In the genomic region with DNA sequence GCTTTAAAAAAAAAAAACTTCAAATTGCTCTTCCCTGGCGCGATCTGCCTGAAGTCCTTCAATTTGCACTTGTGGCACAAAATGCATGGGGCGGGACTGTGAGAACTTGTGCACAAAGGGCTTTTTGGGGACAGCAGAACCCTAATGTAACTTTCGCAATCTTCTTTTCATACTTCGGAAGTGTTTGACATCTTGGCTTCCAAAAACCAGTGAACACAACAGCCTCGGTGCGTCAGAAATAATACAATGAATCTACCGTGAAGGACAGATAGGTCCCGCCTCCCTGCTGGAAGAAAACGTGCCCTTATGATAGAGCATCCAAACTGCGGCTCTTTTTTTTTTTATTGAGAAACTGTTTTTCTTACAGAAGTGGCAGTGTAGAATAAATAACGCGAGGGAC, we compare ENCODE assay signal across 18 cellular contexts. TPM values are rescaled to one million over a fixed set of nuclear protein-coding genes. Genes with fewer than 3 reads are reported as not detected.
A peak's percentile ranks its signal among the peaks of the same experiment; 100 is the strongest.
DNase-seq lines count a peak whose midpoint lies in the region; ATAC-seq and TF ChIP-seq lines count a peak whose summit lies in the region.
"Had no signal": no experiment of that assay in that cellular context is flagged by ENCODE, and none has a peak within 500 bp of the region (broad histone marks: within the 10 kb centered on the region; RNA-seq: fewer than 3 reads in every experiment).

No MANE protein-coding gene starts in this region.

- no peak for ATAC-seq in activated naive CD4-positive, alpha-beta T cell treated with anti-CD3 and anti-CD28 coated beads, Interleukin-2, amount 50 U/mL, for 72 hours
- no peak for ATAC-seq in HG02642 (IDR thresholded peaks at IDR 0.05; ENCODE audit: poor library complexity, unreplicated experiment)
- no peak for ATAC-seq in GM21447 (IDR thresholded peaks at IDR 0.05; ENCODE audit: unreplicated experiment)
- ATAC-seq: stimulated activated effector memory CD8-positive, alpha-beta T cell treated with anti-CD3 and anti-CD28 coated beads, Interleukin-12 subunit alpha, Interleukin-12 subunit beta, amount 100 ng/mL, for 72 hours had no signal

- H3K4me3 ChIP-seq in testis = no peak overlapping the region

- peaks cover 78% of the 10 kb centered on the region for H3K4me1 Mint-ChIP-seq in activated naive CD4-positive, alpha-beta T cell treated with anti-CD3 and anti-CD28 coated beads, Interleukin-2, amount 50 U/mL, for 24 hours

- no peaks in the 10 kb centered on the region for H3K27me3 ChIP-seq in testis

- intact Hi-C loops in testis (cut with DNase I; ENCODE audit: low total_unique reads) = no loop called here

- peak overlapping the region; percentile 17 for H3K27ac Mint-ChIP-seq in activated naive CD4-positive, alpha-beta T cell treated with anti-CD3 and anti-CD28 coated beads, Interleukin-2, amount 50 U/mL, for 24 hours
- no peak overlapping the region for H3K27ac Mint-ChIP-seq in activated naive CD4-positive, alpha-beta T cell treated with anti-CD3 and anti-CD28 coated beads, Interleukin-2, amount 50 U/mL, for 72 hours
- H3K27ac Mint-ChIP-seq: memory B cell; stimulated activated effector memory CD8-positive, alpha-beta T cell treated with anti-CD3 and anti-CD28 coated beads, Interleukin-12 subunit alpha, Interleukin-12 subunit beta, amount 100 ng/mL, for 72 hours had no signal

- H3K4me1 ChIP-seq in testis = peaks cover 33% of the 10 kb centered on the region

- peaks cover 1% of the 10 kb centered on the region for H3K36me3 Mint-ChIP-seq in activated naive CD4-positive, alpha-beta T cell treated with anti-CD3 and anti-CD28 coated beads, Interleukin-2, amount 50 U/mL, for 24 hours
- H3K36me3 Mint-ChIP-seq in activated naive CD4-positive, alpha-beta T cell treated with anti-CD3 and anti-CD28 coated beads, Interleukin-2, amount 50 U/mL, for 72 hours = peaks cover 13 to 22% of the 10 kb centered on the region in 2 donors

- H3K9me3 Mint-ChIP-seq in activated naive CD4-positive, alpha-beta T cell treated with anti-CD3 and anti-CD28 coated beads, Interleukin-2, amount 50 U/mL, for 24 hours = no peaks in the 10 kb centered on the region
- H3K9me3 Mint-ChIP-seq in activated naive CD4-positive, alpha-beta T cell treated with anti-CD3 and anti-CD28 coated beads, Interleukin-2, amount 50 U/mL, for 72 hours = no peaks in the 10 kb centered on the region
- H3K9me3 Mint-ChIP-seq: memory B cell; stimulated activated effector memory CD8-positive, alpha-beta T cell treated with anti-CD3 and anti-CD28 coated beads, Interleukin-12 subunit alpha, Interleukin-12 subunit beta, amount 100 ng/mL, for 72 hours had no signal

- DNase-seq in activated naive CD4-positive, alpha-beta T cell treated with anti-CD3 and anti-CD28 coated beads, Interleukin-2, amount 50 U/mL, for 72 hours (ENCODE audit: low spot score in 2 of 2) = no peak
- peak; percentile 81 for DNase-seq in NOMO-1 treated with DMSO at 0.1 percent for 48 hours (lab: John Stamatoyannopoulos, UW; ENCODE audit: unreplicated experiment)
- DNase-seq in globus pallidus (ENCODE audit: low spot score) = peak; percentile 20
- DNase-seq in testis = peak; percentile 57
- DNase-seq in putamen (ENCODE audit: low spot score) = no peak
- DNase-seq: activated CD4-positive, alpha-beta T cell treated with anti-CD3 and anti-CD28 coated beads for 48 hours; GDM1; glutamatergic neuron; HCEC 1CT; NCI-H1092 treated with DMSO at 0.1 percent for 48 hours; NK-92 treated with Interleukin-12 subunit alpha and Interleukin-12 subunit beta, amount 100 ng/mL, for 24 hours; SHP77; T-helper 9 cell had no signal

- no peak for TF ChIP-seq CTCF in testis (IDR thresholded peaks at IDR 0.05)

- H3K4me3 Mint-ChIP-seq in activated naive CD4-positive, alpha-beta T cell treated with anti-CD3 and anti-CD28 coated beads, Interleukin-2, amount 50 U/mL, for 24 hours = peak overlapping the region; percentile 72
- H3K4me3 Mint-ChIP-seq: memory B cell; stimulated activated effector memory CD8-positive, alpha-beta T cell treated with anti-CD3 and anti-CD28 coated beads, Interleukin-12 subunit alpha, Interleukin-12 subunit beta, amount 100 ng/mL, for 72 hours had no signal

- 60% methylated on average over 13 of the region's 13 CpGs for WGBS in testis, 2 donors

- no peaks in the 10 kb centered on the region for H3K36me3 ChIP-seq in testis (ENCODE audit: low read depth, missing control alignments)

- H3K27ac ChIP-seq in testis = no peak overlapping the region

- H3K9me3 ChIP-seq in testis = no peaks in the 10 kb centered on the region

- TF ChIP-seq POLR2A in testis (IDR thresholded peaks at IDR 0.05) = no peak

- H3K27me3 Mint-ChIP-seq in activated naive CD4-positive, alpha-beta T cell treated with anti-CD3 and anti-CD28 coated beads, Interleukin-2, amount 50 U/mL, for 24 hours = no peaks in the 10 kb centered on the region
- H3K27me3 Mint-ChIP-seq: memory B cell had no signal

RNA-seq across cellular contexts. Expression of a gene that starts 36.6 kb away (rescaled TPM):
- under 1 TPM; 0.56 to 0.57 TPM for total RNA-seq in activated naive CD4-positive, alpha-beta T cell treated with anti-CD3 and anti-CD28 coated beads, Interleukin-2, amount 50 U/mL, for 72 hours
- 10 to 100 TPM; 42.4 to 74.9 TPM for total RNA-seq in testis
- polyA plus RNA-seq in testis (ENCODE audit: insufficient read depth, low read depth, low replicate concordance) = 40.2 TPM

Comparison
In these comparisons a context has a peak if more than half of its experiments do, and no peak if none do; other contexts are left out.
1. DNase-seq: peak in NOMO-1 treated with DMSO at 0.1 percent for 48 hours (single experiment), globus pallidus (single experiment) and testis (single experiment); none in activated naive CD4-positive, alpha-beta T cell treated with anti-CD3 and anti-CD28 coated beads, Interleukin-2, amount 50 U/mL, for 72 hours (0 of 2) and putamen (single experiment).
2. RNA of a gene that starts 36.6 kb away (total RNA-seq): 42.4 to 74.9 TPM in testis; 0.56 to 0.57 TPM in activated naive CD4-positive, alpha-beta T cell treated with anti-CD3 and anti-CD28 coated beads, Interleukin-2, amount 50 U/mL, for 72 hours; every median in the first group is over 10 times any median in the second.